Comparison of ENCODE assay signal across 17 cellular contexts in genomic region chr9:97773723-97774122, GRCh38.
DNase-seq lines count a peak whose midpoint lies in the region; ATAC-seq and TF ChIP-seq lines count a peak whose summit lies in the region.
"Had no signal": no experiment of that assay in that cellular context is flagged by ENCODE, and none has a peak within 500 bp of the region (broad histone marks: within the 10 kb centered on the region; RNA-seq: fewer than 3 reads in every experiment).

No MANE protein-coding gene starts in this region.

- no peak overlapping the region for H3K4me3 Mint-ChIP-seq in activated T-helper 1 cell treated with anti-CD3 and anti-CD28 coated beads, Interleukin-12 subunit alpha, Interleukin-12 subunit beta, Interleukin-2, Interleukin-4 antibody, amounts not matched to agents 30 ng/mL and 10 ng/mL and 1 ng/mL, durations not matched to agents 14 hours and 24 hours and 36 hours
- no peak overlapping the region for H3K4me3 Mint-ChIP-seq in glutamatergic neuron (ENCODE audit: unreplicated experiment)
- H3K4me3 Mint-ChIP-seq: activated naive CD8-positive, alpha-beta T cell treated with anti-CD3 and anti-CD28 coated beads, Interleukin-2, amount 10 ng/mL, durations not matched to agents 7 days and 5 days; naive B cell had no signal

- no peaks in the 10 kb centered on the region for H3K4me1 Mint-ChIP-seq in activated T-helper 1 cell treated with anti-CD3 and anti-CD28 coated beads, Interleukin-12 subunit alpha, Interleukin-12 subunit beta, Interleukin-2, Interleukin-4 antibody, amounts not matched to agents 30 ng/mL and 10 ng/mL and 1 ng/mL, durations not matched to agents 14 hours and 24 hours and 36 hours (ENCODE audit: low read depth)
- peaks cover 11% of the 10 kb centered on the region for H3K4me1 Mint-ChIP-seq in glutamatergic neuron (ENCODE audit: low read depth, unreplicated experiment)
- H3K4me1 Mint-ChIP-seq: activated naive CD8-positive, alpha-beta T cell treated with anti-CD3 and anti-CD28 coated beads, Interleukin-2, amount 10 ng/mL, durations not matched to agents 7 days and 5 days; naive B cell had no signal

- TF ChIP-seq CTCF in brain microvascular endothelial cell (IDR thresholded peaks at IDR 0.05; ENCODE audit: low read depth, low read length, missing control alignments), result no peak
- no peak for TF ChIP-seq CTCF in glutamatergic neuron (IDR thresholded peaks at IDR 0.05; ENCODE audit: partially characterized antibody, unreplicated experiment)

- no peak overlapping the region for H3K4me3 ChIP-seq in brain microvascular endothelial cell (ENCODE audit: low read depth, low read length)

- TF ChIP-seq EP300 in Ishikawa (IDR thresholded peaks at IDR 0.05; ENCODE audit: borderline replicate concordance), result no peak

- peaks cover 6% of the 10 kb centered on the region for H3K9me3 Mint-ChIP-seq in activated T-helper 1 cell treated with anti-CD3 and anti-CD28 coated beads, Interleukin-12 subunit alpha, Interleukin-12 subunit beta, Interleukin-2, Interleukin-4 antibody, amounts not matched to agents 30 ng/mL and 10 ng/mL and 1 ng/mL, durations not matched to agents 14 hours and 24 hours and 36 hours
- no peaks in the 10 kb centered on the region for H3K9me3 Mint-ChIP-seq in glutamatergic neuron (ENCODE audit: unreplicated experiment)

- H3K36me3 ChIP-seq in brain microvascular endothelial cell (replicated peaks), result no peaks in the 10 kb centered on the region

- peak; percentile 70 for DNase-seq in AG20443 (ENCODE audit: low spot score)
- DNase-seq in brain microvascular endothelial cell, result peak; percentile 44
- peak; percentile 57 for DNase-seq in left ventricle myocardium superior
- no peak for DNase-seq in activated T-helper 1 cell treated with anti-CD3 and anti-CD28 coated beads, Interleukin-12 subunit alpha, Interleukin-12 subunit beta, Interleukin-2, Interleukin-4 antibody, amounts not matched to agents 30 ng/mL and 10 ng/mL and 1 ng/mL, durations not matched to agents 14 hours and 24 hours and 36 hours (ENCODE audit: low spot score)
- no peak for DNase-seq in UCSD-AML1 (lab: John Stamatoyannopoulos, UW; ENCODE audit: unreplicated experiment)
- no peak for DNase-seq in glutamatergic neuron
- no peak for DNase-seq in NCI-H128 (lab: John Stamatoyannopoulos, UW; ENCODE audit: unreplicated experiment)
- DNase-seq: activated naive CD8-positive, alpha-beta T cell treated with anti-CD3 and anti-CD28 coated beads, Interleukin-2, amount 10 ng/mL, durations not matched to agents 7 days and 5 days; AML-193; DMS79; kidney glomerular epithelial cell; naive B cell; NCI-H187; NCI-H82; stimulated activated CD4-positive, alpha-beta T cell treated with anti-CD3 and anti-CD28 coated beads, Interleukin-2, amount 100 ng/mL, for 48 hours had no signal

- in situ Hi-C loops in brain microvascular endothelial cell (cut with HindIII; ENCODE audit: low pct_ligation_motif_present, low sequenced_read_pairs), result no loop called here

- no peaks in the 10 kb centered on the region for H3K36me3 Mint-ChIP-seq in activated T-helper 1 cell treated with anti-CD3 and anti-CD28 coated beads, Interleukin-12 subunit alpha, Interleukin-12 subunit beta, Interleukin-2, Interleukin-4 antibody, amounts not matched to agents 30 ng/mL and 10 ng/mL and 1 ng/mL, durations not matched to agents 14 hours and 24 hours and 36 hours (ENCODE audit: low read depth)
- H3K36me3 Mint-ChIP-seq in glutamatergic neuron (ENCODE audit: unreplicated experiment), result peaks cover 2% of the 10 kb centered on the region

- peaks cover 20% of the 10 kb centered on the region for H3K27me3 Mint-ChIP-seq in activated T-helper 1 cell treated with anti-CD3 and anti-CD28 coated beads, Interleukin-12 subunit alpha, Interleukin-12 subunit beta, Interleukin-2, Interleukin-4 antibody, amounts not matched to agents 30 ng/mL and 10 ng/mL and 1 ng/mL, durations not matched to agents 14 hours and 24 hours and 36 hours (ENCODE audit: insufficient read depth)
- H3K27me3 Mint-ChIP-seq in glutamatergic neuron (ENCODE audit: unreplicated experiment), result peaks cover 2% of the 10 kb centered on the region

- no peak overlapping the region for H3K27ac ChIP-seq in brain microvascular endothelial cell
- H3K27ac ChIP-seq: KMS-11 had no signal

- intact Hi-C loops in left ventricle myocardium superior (cut with micrococcal nuclease), result no loop called here
- intact Hi-C loops in activated T-helper 1 cell treated with anti-CD3 and anti-CD28 coated beads, Interleukin-12 subunit alpha, Interleukin-12 subunit beta, Interleukin-2, Interleukin-4 antibody, amounts not matched to agents 30 ng/mL and 10 ng/mL and 1 ng/mL, durations not matched to agents 14 hours and 24 hours and 36 hours (cut with micrococcal nuclease), result loop anchor here (5.0 kb wide), 1 partner anchor 36 kb away; no protein-coding TSS in a partner anchor

- H3K27ac Mint-ChIP-seq in activated T-helper 1 cell treated with anti-CD3 and anti-CD28 coated beads, Interleukin-12 subunit alpha, Interleukin-12 subunit beta, Interleukin-2, Interleukin-4 antibody, amounts not matched to agents 30 ng/mL and 10 ng/mL and 1 ng/mL, durations not matched to agents 14 hours and 24 hours and 36 hours, result no peak overlapping the region
- H3K27ac Mint-ChIP-seq in glutamatergic neuron (ENCODE audit: unreplicated experiment), result no peak overlapping the region
- H3K27ac Mint-ChIP-seq: activated naive CD8-positive, alpha-beta T cell treated with anti-CD3 and anti-CD28 coated beads, Interleukin-2, amount 10 ng/mL, durations not matched to agents 7 days and 5 days had no signal

- H3K27me3 ChIP-seq in brain microvascular endothelial cell (replicated peaks), result no peaks in the 10 kb centered on the region

- TF ChIP-seq RAD21 in Ishikawa (IDR thresholded peaks at IDR 0.05; ENCODE audit: low read depth), result no peak

- ATAC-seq in left ventricle myocardium superior, result peak; percentile 42

TF ChIP-seq in Ishikawa, 13 proteins besides CTCF, POLR2A, EP300 and RAD21:
- TF ChIP-seq TAF1 (IDR thresholded peaks at IDR 0.05; ENCODE audit: low read depth) (no peak), CEBPB (IDR thresholded peaks at IDR 0.05) (no peak), NFIC (IDR thresholded peaks at IDR 0.05) (0 out of 2 replicates have a peak, but pooled peaks have one; percentile 21), CREB1 (IDR thresholded peaks at IDR 0.05; ENCODE audit: low read depth) (no peak), TCF12 (IDR thresholded peaks at IDR 0.05; ENCODE audit: low read depth) (no peak)

Comparison
In these comparisons a context has a peak if more than half of its experiments do, and no peak if none do; other contexts are left out.
1. DNase-seq: peak in AG20443 (single experiment), brain microvascular endothelial cell (single experiment) and left ventricle myocardium superior (single experiment); none in activated T-helper 1 cell treated with anti-CD3 and anti-CD28 coated beads, Interleukin-12 subunit alpha, Interleukin-12 subunit beta, Interleukin-2, Interleukin-4 antibody, amounts not matched to agents 30 ng/mL and 10 ng/mL and 1 ng/mL, durations not matched to agents 14 hours and 24 hours and 36 hours (single experiment), UCSD-AML1 (single experiment), glutamatergic neuron (single experiment) and NCI-H128 (single experiment).